ENCODE assay signal across 28 cellular contexts in genomic region chr2:181005809-181006208, GRCh38.
"Had no signal": no experiment of that assay in that cellular context is flagged by ENCODE, and none has a peak within 500 bp of the region (broad histone marks: within the 10 kb centered on the region; RNA-seq: fewer than 3 reads in every experiment).

No MANE protein-coding gene starts in this region.

- H3K36me3 ChIP-seq: adrenal gland, cardiac muscle cell, colonic mucosa, esophagus squamous epithelium, ovary, vagina had no signal

- H3K27me3 ChIP-seq: adrenal gland, cardiac muscle cell, colonic mucosa, esophagus squamous epithelium, ovary, vagina had no signal

- DNase-seq: activated CD4-positive, alpha-beta T cell treated with anti-CD3 and anti-CD28 coated beads for 4 hours; activated CD4-positive, alpha-beta T cell treated with anti-CD3 and anti-CD28 coated beads, Interleukin-2, amount 50 U/mL, for 4 hours; activated CD8-positive, alpha-beta memory T cell treated with anti-CD3 and anti-CD28 coated beads for 24 hours; activated effector memory CD4-positive, alpha-beta T cell treated with Interleukin-2 at 50 U/mL for 16 hours; activated naive CD4-positive, alpha-beta T cell treated with anti-CD3 and anti-CD28 coated beads for 36 hours; activated naive CD8-positive, alpha-beta T cell treated with anti-CD3 and anti-CD28 coated beads for 36 hours; adrenal gland; aorta; cerebellar nuclear complex; colonic mucosa; effector CD8-positive, alpha-beta T cell; esophagus squamous epithelium; head of caudate nucleus; hippocampal formation; left colon; natural killer cell; ovary; retina; stimulated activated CD4-positive, alpha-beta T cell treated with anti-CD3 and anti-CD28 coated beads, Interleukin-4, amount 100 ng/mL, for 4 hours; stimulated activated CD8-positive, alpha-beta memory T cell treated with anti-CD3 and anti-CD28 coated beads, Interleukin-4, amount 100 ng/mL, for 48 hours; stimulated activated naive CD8-positive, alpha-beta T cell treated with anti-CD3 and anti-CD28 coated beads, Interleukin-15, amount 100 ng/mL, for 72 hours; substantia nigra had no signal

- H3K9me3 ChIP-seq: adrenal gland, colonic mucosa, esophagus squamous epithelium, ovary, vagina had no signal

- H3K4me1 ChIP-seq: adrenal gland, colonic mucosa had no signal

- H3K4me3 ChIP-seq: adrenal gland, cardiac muscle cell, colonic mucosa, esophagus squamous epithelium, ovary, skin epidermis, vagina had no signal

- H3K27ac ChIP-seq: adrenal gland, cardiac muscle cell, colonic mucosa, epithelial cell of prostate, esophagus squamous epithelium, ovary, skin epidermis, vagina had no signal

- ATAC-seq: left colon; natural killer cell; sciatic nerve; stimulated activated memory B cell treated with anti-CD40 and anti-IgM and Interleukin-4, amounts not matched to agents 10 μg/mL and 1 μg/mL and 100 μg/mL, for 72 hours; stimulated activated naive CD8-positive, alpha-beta T cell treated with anti-CD3 and anti-CD28 coated beads, Interleukin-15, amount 100 ng/mL, for 72 hours had no signal
